Comparison of ENCODE assay signal across 16 cellular contexts in genomic region chr13:46171739-46172138, GRCh38. TPM values are rescaled to one million over a fixed set of nuclear protein-coding genes. Genes with fewer than 3 reads are reported as not detected.
DNase-seq lines count a peak whose midpoint lies in the region; ATAC-seq and TF ChIP-seq lines count a peak whose summit lies in the region.
"Had no signal": no experiment of that assay in that cellular context is flagged by ENCODE, and none has a peak within 500 bp of the region (broad histone marks: within the 10 kb centered on the region; RNA-seq: fewer than 3 reads in every experiment).

No MANE protein-coding gene starts in this region.

- H3K4me1 ChIP-seq in Peyer's patch (peaks cover 0 to 51% (median 13%) of the 10 kb centered on the region in 4 donors), upper lobe of left lung (peaks cover 7 to 43% (median 34%) of the 10 kb centered on the region in 4 donors)

- TF ChIP-seq CTCF in Peyer's patch (IDR thresholded peaks at IDR 0.05) (no peak), upper lobe of left lung (IDR thresholded peaks at IDR 0.05) (no peak)

- peaks cover 83% of the 10 kb centered on the region for H3K36me3 Mint-ChIP-seq in stimulated activated naive CD8-positive, alpha-beta T cell treated with anti-CD3 and anti-CD28 coated beads, Interleukin-15, Interleukin-2, amounts not matched to agents 100 ng/mL and 50 ng/mL, for 24 hours (ENCODE audit: low read depth)
- peaks cover 0 to 15% (median 5%) of the 10 kb centered on the region in 3 donors for H3K36me3 Mint-ChIP-seq in immature natural killer cell
- H3K36me3 Mint-ChIP-seq: brain had no signal

- DNase-seq in stimulated activated naive CD8-positive, alpha-beta T cell treated with anti-CD3 and anti-CD28 coated beads, Interleukin-15, Interleukin-2, amounts not matched to agents 100 U/mL and 50 U/mL, for 24 hours: no peak
- DNase-seq in Peyer's patch: no peak
- no peak for DNase-seq in immature natural killer cell
- DNase-seq in upper lobe of left lung: no peak
- no peak for DNase-seq in foreskin melanocyte
- no peak for DNase-seq in activated CD4-positive, CD25-positive, alpha-beta regulatory T cell treated with anti-CD3 and anti-CD28 coated beads, Interleukin-2, amount 50 U/mL, for 72 hours
- no peak for DNase-seq in hypothalamus (lab: John Stamatoyannopoulos, UW)
- DNase-seq: H9, NCI-H2081 treated with DMSO at 0.1 percent for 48 hours, NCI-H82, posterior cingulate gyrus had no signal

- H3K4me1 Mint-ChIP-seq in stimulated activated naive CD8-positive, alpha-beta T cell treated with anti-CD3 and anti-CD28 coated beads, Interleukin-15, Interleukin-2, amounts not matched to agents 100 ng/mL and 50 ng/mL, for 24 hours (ENCODE audit: low read depth): peaks cover 100% of the 10 kb centered on the region
- H3K4me1 Mint-ChIP-seq in immature natural killer cell: peaks cover 98 to 100% of the 10 kb centered on the region in 2 donors

- 85 to 90% methylated on average over 7 of the region's 7 CpGs for WGBS in upper lobe of left lung, 2 donors

- no peak for ATAC-seq in stimulated activated naive CD8-positive, alpha-beta T cell treated with anti-CD3 and anti-CD28 coated beads, Interleukin-15, Interleukin-2, amounts not matched to agents 100 U/mL and 50 U/mL, for 24 hours
- ATAC-seq in upper lobe of left lung (ENCODE audit: low FRiP score in 2 of 2): no peak
- ATAC-seq: foreskin keratinocyte had no signal

- no peaks in the 10 kb centered on the region for H3K27me3 ChIP-seq in Peyer's patch
- no peaks in the 10 kb centered on the region for H3K27me3 ChIP-seq in upper lobe of left lung

- peak overlapping the region; percentile 99 for H3K27ac Mint-ChIP-seq in stimulated activated naive CD8-positive, alpha-beta T cell treated with anti-CD3 and anti-CD28 coated beads, Interleukin-15, Interleukin-2, amounts not matched to agents 100 ng/mL and 50 ng/mL, for 24 hours
- peak overlapping the region; percentile 92 to 97 (median 94) for H3K27ac Mint-ChIP-seq in immature natural killer cell
- H3K27ac Mint-ChIP-seq: brain, H9 had no signal

- no peaks in the 10 kb centered on the region for H3K9me3 Mint-ChIP-seq in stimulated activated naive CD8-positive, alpha-beta T cell treated with anti-CD3 and anti-CD28 coated beads, Interleukin-15, Interleukin-2, amounts not matched to agents 100 ng/mL and 50 ng/mL, for 24 hours
- H3K9me3 Mint-ChIP-seq in immature natural killer cell: no peaks in the 10 kb centered on the region
- H3K9me3 Mint-ChIP-seq: H9 had no signal

- no peak for TF ChIP-seq POLR2A in Peyer's patch (IDR thresholded peaks at IDR 0.05)
- TF ChIP-seq POLR2A in upper lobe of left lung (IDR thresholded peaks at IDR 0.05): no peak

- peak overlapping the region in 3 of 4 donors; percentile 52 to 62 (median 59) for H3K27ac ChIP-seq in Peyer's patch
- H3K27ac ChIP-seq in upper lobe of left lung: peak overlapping the region; percentile 54 to 74 (median 62)
- H3K27ac ChIP-seq: foreskin keratinocyte had no signal

- H3K27me3 Mint-ChIP-seq in stimulated activated naive CD8-positive, alpha-beta T cell treated with anti-CD3 and anti-CD28 coated beads, Interleukin-15, Interleukin-2, amounts not matched to agents 100 ng/mL and 50 ng/mL, for 24 hours: no peaks in the 10 kb centered on the region
- H3K27me3 Mint-ChIP-seq in immature natural killer cell (ENCODE audit: low read depth in 3 of 3): peaks cover 0 to 4% (median 2%) of the 10 kb centered on the region in 3 donors

- H3K4me3 Mint-ChIP-seq in stimulated activated naive CD8-positive, alpha-beta T cell treated with anti-CD3 and anti-CD28 coated beads, Interleukin-15, Interleukin-2, amounts not matched to agents 100 ng/mL and 50 ng/mL, for 24 hours: peak overlapping the region; percentile 93
- H3K4me3 Mint-ChIP-seq in immature natural killer cell: peak overlapping the region; percentile 72 to 99 (median 92)
- H3K4me3 Mint-ChIP-seq: brain, H9 had no signal

- H3K4me3 ChIP-seq in Peyer's patch: no peak overlapping the region
- H3K4me3 ChIP-seq in upper lobe of left lung: peak overlapping the region in 1 of 4 donors; percentile 9

- H3K36me3 ChIP-seq in Peyer's patch (no peaks in the 10 kb centered on the region), upper lobe of left lung (no peaks in the 10 kb centered on the region)

- no peak for TF ChIP-seq EP300 in upper lobe of left lung (IDR thresholded peaks at IDR 0.05)

- H3K9me3 ChIP-seq in Peyer's patch (no peaks in the 10 kb centered on the region), upper lobe of left lung (no peaks in the 10 kb centered on the region)

RNA-seq across cellular contexts. Expression of gene LCP1, which starts 10.2 kb away (rescaled TPM):
- total RNA-seq in Peyer's patch (100 to 1,000 TPM in 1 of 4 donors, 10 to 100 TPM in 3; 11.1 to 167 (median 19.2) TPM), upper lobe of left lung (100 to 1,000 TPM in 4 of 6 donors, 10 to 100 TPM in 2; 72.3 to 331 (median 129) TPM)
- 1,000 to 10,000 TPM; 1,594 to 2,414 (median 2,262) TPM for polyA plus RNA-seq in immature natural killer cell

RNA-seq across cellular contexts. Expression of gene LRRC63, which starts 40.0 kb away (rescaled TPM):
- total RNA-seq in Peyer's patch (under 1 TPM in 1 of 4 donors, not detected in 3; 0.40 TPM), upper lobe of left lung (1 to 10 TPM in 2 of 6 donors, under 1 TPM in 3, not detected in 1; 0.33 to 3.1 (median 0.66) TPM)
- polyA plus RNA-seq in immature natural killer cell: 1 to 10 TPM in 1 of 3 donors, under 1 TPM in 2; 0.10 to 1.1 (median 0.12) TPM
- total RNA-seq: foreskin keratinocyte, H9, Right ventricle myocardium inferior had no signal
- polyA plus RNA-seq: BJ had no signal
